In the genomic region with DNA sequence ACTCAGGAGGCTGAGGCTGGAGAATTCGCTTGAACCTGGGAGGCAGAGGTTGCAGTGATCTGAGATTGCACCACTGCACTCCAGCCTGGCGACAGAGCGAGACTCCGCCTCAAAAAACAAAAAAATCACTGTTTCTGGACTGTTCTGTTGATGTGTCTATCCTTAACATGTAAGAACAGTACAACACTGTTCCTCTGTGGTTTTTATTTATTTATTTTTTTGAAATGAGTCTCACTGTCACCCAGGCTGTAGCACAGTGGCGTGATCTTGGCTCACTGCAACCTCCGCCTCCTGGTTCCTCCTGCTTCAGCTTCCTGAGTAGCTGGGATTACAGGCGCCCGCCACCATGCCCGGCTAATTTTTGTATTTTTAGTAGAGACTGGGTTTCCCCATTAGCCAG, we compare ENCODE assay signal across 2 cellular contexts. TPM values are rescaled to one million over a fixed set of nuclear protein-coding genes. Genes with fewer than 3 reads are reported as not detected.
"Had no signal": no experiment of that assay in that cellular context is flagged by ENCODE, and none has a peak within 500 bp of the region (broad histone marks: within the 10 kb centered on the region; RNA-seq: fewer than 3 reads in every experiment).

No MANE protein-coding gene starts in this region.

RNA-seq across cellular contexts. Expression of a gene that starts 20.8 kb away (rescaled TPM):
- total RNA-seq: activated B cell treated with CpG ODN at 0.5 μM for 24 hours had no signal
- polyA plus RNA-seq: naive thymus-derived CD4-positive, alpha-beta T cell had no signal
